1 cellular context compared by ENCODE assay signal in the genomic region with DNA sequence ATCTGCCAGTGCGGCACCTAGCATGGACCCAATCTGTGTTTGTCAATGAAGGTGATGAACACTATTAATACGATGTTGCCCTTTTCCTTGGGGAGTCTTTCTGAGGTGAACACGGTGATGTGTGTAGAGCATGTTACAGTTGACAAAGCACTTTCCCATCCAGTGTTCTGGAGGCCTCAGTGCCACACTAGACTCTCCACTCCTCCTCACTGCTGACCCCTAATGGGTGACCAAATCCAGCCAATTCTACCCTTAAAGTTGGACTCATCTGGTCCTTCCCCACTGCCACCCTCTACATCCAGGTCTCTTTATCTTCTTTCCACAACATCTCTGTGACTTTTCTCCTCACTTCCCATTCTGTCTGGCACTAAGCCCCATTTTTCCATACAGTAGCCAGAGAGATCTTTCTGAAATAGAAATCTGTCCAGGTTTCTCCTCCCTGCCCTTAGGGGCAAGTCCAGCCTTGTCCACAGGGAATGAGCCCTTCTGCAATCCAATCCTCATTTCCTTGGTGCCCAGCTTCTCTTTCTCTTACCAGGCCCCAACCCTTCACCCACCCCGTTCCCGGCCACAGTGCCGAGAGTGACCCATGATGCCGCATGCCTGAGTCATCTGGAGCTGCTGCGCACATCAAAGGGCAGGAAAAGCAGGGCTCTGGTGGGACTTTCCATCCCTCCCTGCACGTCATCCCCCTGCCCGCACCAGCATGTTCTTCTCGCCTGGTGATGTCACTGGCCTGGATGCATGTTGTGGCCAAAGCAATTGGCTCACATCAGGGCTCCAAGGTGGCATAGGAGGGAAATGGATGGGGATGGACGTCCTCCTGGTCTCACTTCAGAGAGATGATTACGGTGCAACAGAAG.
A peak's percentile ranks its signal among the peaks of the same experiment; 100 is the strongest.
TF ChIP-seq lines count a peak whose summit lies in the region.

No MANE protein-coding gene starts in this region.

TF ChIP-seq in HCT116, 20 proteins besides CTCF, POLR2A, EP300 and RAD21 (continued from another document):
- TF ChIP-seq, protein P1, sequence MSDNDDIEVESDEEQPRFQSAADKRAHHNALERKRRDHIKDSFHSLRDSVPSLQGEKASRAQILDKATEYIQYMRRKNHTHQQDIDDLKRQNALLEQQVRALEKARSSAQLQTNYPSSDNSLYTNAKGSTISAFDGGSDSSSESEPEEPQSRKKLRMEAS (IDR thresholded peaks at IDR 0.05), result peak; percentile 88
- TF ChIP-seq, protein P2, sequence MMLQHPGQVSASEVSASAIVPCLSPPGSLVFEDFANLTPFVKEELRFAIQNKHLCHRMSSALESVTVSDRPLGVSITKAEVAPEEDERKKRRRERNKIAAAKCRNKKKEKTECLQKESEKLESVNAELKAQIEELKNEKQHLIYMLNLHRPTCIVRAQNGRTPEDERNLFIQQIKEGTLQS (IDR thresholded peaks at IDR 0.05), result no peak
- TF ChIP-seq EGR1 (IDR thresholded peaks at IDR 0.05; ENCODE audit: low read depth) (no peak), SP1 (IDR thresholded peaks at IDR 0.05; ENCODE audit: low read depth) (peak; percentile 90)
